14 cellular contexts compared by ENCODE assay signal in the genomic region with DNA sequence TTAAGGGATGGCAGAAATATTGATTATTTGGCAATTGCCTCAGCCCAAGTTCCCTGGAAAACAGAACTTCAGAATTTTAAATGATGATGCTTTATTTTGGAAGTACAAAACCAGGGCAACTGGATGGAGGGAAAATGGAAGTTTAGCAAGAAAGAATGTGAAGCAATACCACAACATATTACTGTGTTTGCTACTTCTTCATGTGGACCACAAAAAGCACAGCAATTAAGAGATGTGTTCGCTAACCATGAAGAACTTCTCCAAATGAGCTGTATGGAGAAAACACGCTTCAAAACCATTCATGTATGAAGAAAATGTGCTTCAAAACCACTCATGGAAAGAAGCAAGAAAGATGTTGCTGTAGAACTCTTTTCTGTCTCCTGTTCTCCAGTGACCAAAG.
DNase-seq lines count a peak whose midpoint lies in the region; TF ChIP-seq lines count a peak whose summit lies in the region.
"Had no signal": no experiment of that assay in that cellular context is flagged by ENCODE, and none has a peak within 500 bp of the region (broad histone marks: within the 10 kb centered on the region; RNA-seq: fewer than 3 reads in every experiment).

No MANE protein-coding gene starts in this region.

- H3K4me1 ChIP-seq in BLaER1 treated with 17β-estradiol and CSF1 and Interleukin-3, amounts not matched to agents 10 nM and 100 nM: peaks cover 0 to 24% (median 14%) of the 10 kb centered on the region in 10 experiments; a peak in 16 of 20 replicates
- peaks cover 24% of the 10 kb centered on the region for H3K4me1 ChIP-seq in DOHH2 (ENCODE audit: control insufficient read depth, low read length)
- H3K4me1 ChIP-seq: Caco-2 had no signal

- no peaks in the 10 kb centered on the region for H3K27me3 ChIP-seq in BLaER1 treated with 17β-estradiol and CSF1 and Interleukin-3, amounts not matched to agents 10 nM and 100 nM
- no peaks in the 10 kb centered on the region for H3K27me3 ChIP-seq in DOHH2 (ENCODE audit: control insufficient read depth, low read length)

- in situ Hi-C loops in KBM-7 (cut with MboI; ENCODE audit: low pct_unique_long_range_greater_than_20kb, low sequenced_read_pairs): no loop called here

- H3F3A ChIP-seq in DOHH2 (ENCODE audit: control insufficient read depth, insufficient read depth): no peaks in the 10 kb centered on the region

- no peak for TF ChIP-seq CTCF in DOHH2 (IDR thresholded peaks at IDR 0.05; ENCODE audit: low read depth, low read length, poor library complexity, severe bottlenecking)

- peak overlapping the region in 8 of 11 experiments; percentile 43 to 73 (median 66); a peak in 16 of 22 replicates for H3K27ac ChIP-seq in BLaER1 treated with 17β-estradiol and CSF1 and Interleukin-3, amounts not matched to agents 10 nM and 100 nM
- peak overlapping the region; percentile 31; the same call in 1 of the 2 replicates for H3K27ac ChIP-seq in DOHH2 (ENCODE audit: low read depth, low read length)
- H3K27ac ChIP-seq: C4-2B had no signal

- peak overlapping the region in 9 of 11 experiments; percentile 38 to 77 (median 52); a peak in 17 of 22 replicates for H3K4me2 ChIP-seq in BLaER1 treated with 17β-estradiol and CSF1 and Interleukin-3, amounts not matched to agents 10 nM and 100 nM
- peak overlapping the region; percentile 28 for H3K4me2 ChIP-seq in DOHH2 (ENCODE audit: low read length)
- H3K4me2 ChIP-seq: GM23338 had no signal

- no peaks in the 10 kb centered on the region for H3K36me3 ChIP-seq in BLaER1 treated with 17β-estradiol and CSF1 and Interleukin-3, amounts not matched to agents 10 nM and 100 nM
- no peaks in the 10 kb centered on the region for H3K36me3 ChIP-seq in DOHH2 (ENCODE audit: control insufficient read depth, low read length)

- H3K9ac ChIP-seq in BLaER1 treated with 17β-estradiol and CSF1 and Interleukin-3, amounts not matched to agents 10 nM and 100 nM: peak overlapping the region in 3 of 11 experiments; percentile 5 to 45 (median 41); a peak in 2 of 22 replicates

- H4K20me1 ChIP-seq in BLaER1 treated with 17β-estradiol and CSF1 and Interleukin-3, amounts not matched to agents 10 nM and 100 nM: no peaks in the 10 kb centered on the region
- no peaks in the 10 kb centered on the region for H4K20me1 ChIP-seq in DOHH2 (ENCODE audit: control insufficient read depth, insufficient read depth, low read depth, low read length)

- no peaks in the 10 kb centered on the region for H3K9me2 ChIP-seq in DOHH2 (replicated peaks; ENCODE audit: control insufficient read depth, low read length)

- DNase-seq in KBM-7 (peak; percentile 18), NCI-H128 (lab: John Stamatoyannopoulos, UW; ENCODE audit: unreplicated experiment) (no peak), nucleus accumbens (lab: John Stamatoyannopoulos, UW) (no peak), NCI-H510A treated with DMSO at 0.1 percent for 48 hours (lab: John Stamatoyannopoulos, UW) (no peak)
- DNase-seq: Caco-2; CD4-positive, alpha-beta T cell; DMS153; DND-41; HCEC 1CT; KG1 had no signal

- H3K9me3 ChIP-seq in BLaER1 treated with 17β-estradiol and CSF1 and Interleukin-3, amounts not matched to agents 10 nM and 100 nM (replicated peaks in 1 of 11): no peaks in the 10 kb centered on the region
- H3K9me3 ChIP-seq in DOHH2 (ENCODE audit: control insufficient read depth, insufficient read depth, low read length): no peaks in the 10 kb centered on the region
- H3K9me3 ChIP-seq: Caco-2 had no signal

- H3K79me2 ChIP-seq in DOHH2 (ENCODE audit: control insufficient read depth, low read length): no peaks in the 10 kb centered on the region

- H3K4me3 ChIP-seq in BLaER1 treated with 17β-estradiol and CSF1 and Interleukin-3, amounts not matched to agents 10 nM and 100 nM: no peak overlapping the region
- peak overlapping the region; percentile 11; the same call in 1 of the 2 replicates for H3K4me3 ChIP-seq in DOHH2 (ENCODE audit: low read length)
- H3K4me3 ChIP-seq: GM23338 had no signal
